In genomic region chr18:31229829-31230228, GRCh38 we compare ENCODE assay signal across 1 cellular context.
TF ChIP-seq lines count a peak whose summit lies in the region.

No MANE protein-coding gene starts in this region.

TF ChIP-seq in HCT116, 20 proteins besides CTCF, POLR2A, EP300 and RAD21 (continued from another document):
- TF ChIP-seq, protein P1, sequence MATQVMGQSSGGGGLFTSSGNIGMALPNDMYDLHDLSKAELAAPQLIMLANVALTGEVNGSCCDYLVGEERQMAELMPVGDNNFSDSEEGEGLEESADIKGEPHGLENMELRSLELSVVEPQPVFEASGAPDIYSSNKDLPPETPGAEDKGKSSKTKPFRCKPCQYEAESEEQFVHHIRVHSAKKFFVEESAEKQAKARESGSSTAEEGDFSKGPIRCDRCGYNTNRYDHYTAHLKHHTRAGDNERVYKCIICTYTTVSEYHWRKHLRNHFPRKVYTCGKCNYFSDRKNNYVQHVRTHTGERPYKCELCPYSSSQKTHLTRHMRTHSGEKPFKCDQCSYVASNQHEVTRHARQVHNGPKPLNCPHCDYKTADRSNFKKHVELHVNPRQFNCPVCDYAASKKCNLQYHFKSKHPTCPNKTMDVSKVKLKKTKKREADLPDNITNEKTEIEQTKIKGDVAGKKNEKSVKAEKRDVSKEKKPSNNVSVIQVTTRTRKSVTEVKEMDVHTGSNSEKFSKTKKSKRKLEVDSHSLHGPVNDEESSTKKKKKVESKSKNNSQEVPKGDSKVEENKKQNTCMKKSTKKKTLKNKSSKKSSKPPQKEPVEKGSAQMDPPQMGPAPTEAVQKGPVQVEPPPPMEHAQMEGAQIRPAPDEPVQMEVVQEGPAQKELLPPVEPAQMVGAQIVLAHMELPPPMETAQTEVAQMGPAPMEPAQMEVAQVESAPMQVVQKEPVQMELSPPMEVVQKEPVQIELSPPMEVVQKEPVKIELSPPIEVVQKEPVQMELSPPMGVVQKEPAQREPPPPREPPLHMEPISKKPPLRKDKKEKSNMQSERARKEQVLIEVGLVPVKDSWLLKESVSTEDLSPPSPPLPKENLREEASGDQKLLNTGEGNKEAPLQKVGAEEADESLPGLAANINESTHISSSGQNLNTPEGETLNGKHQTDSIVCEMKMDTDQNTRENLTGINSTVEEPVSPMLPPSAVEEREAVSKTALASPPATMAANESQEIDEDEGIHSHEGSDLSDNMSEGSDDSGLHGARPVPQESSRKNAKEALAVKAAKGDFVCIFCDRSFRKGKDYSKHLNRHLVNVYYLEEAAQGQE (IDR thresholded peaks at IDR 0.05; ENCODE audit: low read depth), result no peak
- TF ChIP-seq JUND (IDR thresholded peaks at IDR 0.05) (no peak), ZFX (IDR thresholded peaks at IDR 0.05) (no peak), SIN3A (IDR thresholded peaks at IDR 0.05; ENCODE audit: low read depth) (no peak), YY1 (IDR thresholded peaks at IDR 0.05; ENCODE audit: extremely low read depth, insufficient replicate concordance, low read depth, low read length) (no peak), SRF (IDR thresholded peaks at IDR 0.05; ENCODE audit: low read depth) (no peak)
- TF ChIP-seq, protein P2, sequence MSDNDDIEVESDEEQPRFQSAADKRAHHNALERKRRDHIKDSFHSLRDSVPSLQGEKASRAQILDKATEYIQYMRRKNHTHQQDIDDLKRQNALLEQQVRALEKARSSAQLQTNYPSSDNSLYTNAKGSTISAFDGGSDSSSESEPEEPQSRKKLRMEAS (IDR thresholded peaks at IDR 0.05), result no peak
- TF ChIP-seq, protein P3, sequence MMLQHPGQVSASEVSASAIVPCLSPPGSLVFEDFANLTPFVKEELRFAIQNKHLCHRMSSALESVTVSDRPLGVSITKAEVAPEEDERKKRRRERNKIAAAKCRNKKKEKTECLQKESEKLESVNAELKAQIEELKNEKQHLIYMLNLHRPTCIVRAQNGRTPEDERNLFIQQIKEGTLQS (IDR thresholded peaks at IDR 0.05), result no peak
